23 cellular contexts compared by ENCODE assay signal in genomic region chr19:23385404-23385803, GRCh38.
"Had no signal": no experiment of that assay in that cellular context is flagged by ENCODE, and none has a peak within 500 bp of the region (broad histone marks: within the 10 kb centered on the region; RNA-seq: fewer than 3 reads in every experiment).

No MANE protein-coding gene starts in this region.

- DNase-seq: IMR-90, Karpas-422, KG1, MG63, NCI-H1092 treated with DMSO at 0.1 percent for 48 hours, NCI-H1436, NCI-H187, NCI-H2029, NCI-H2081 treated with DMSO at 0.1 percent for 48 hours, NCI-H2171, NCI-H226, NCI-H446, NCI-H510A, NCI-H524 treated with DMSO at 0.1 percent for 48 hours, NCI-H69, NCI-H774, Right ventricle myocardium superior, RPMI8226, SIG-M5 had no signal

- H3K27ac ChIP-seq: SJSA1, SK-N-MC had no signal

- H3K27me3 ChIP-seq: MG63, SJSA1 had no signal

- H3K4me3 ChIP-seq: MG63, SJSA1, SK-N-MC had no signal

- H3K4me1 ChIP-seq: SJSA1 had no signal

- ATAC-seq: HepG2 had no signal

- FAIRE-seq: HepG2, RCC 7860 had no signal

- H3K9me3 ChIP-seq: SJSA1 had no signal

- H3K36me3 ChIP-seq: SJSA1 had no signal
